ENCODE assay signal across 35 cellular contexts in genomic region chr10:114867365-114867764, GRCh38.
"Had no signal": no experiment of that assay in that cellular context is flagged by ENCODE, and none has a peak within 500 bp of the region (broad histone marks: within the 10 kb centered on the region; RNA-seq: fewer than 3 reads in every experiment).

No MANE protein-coding gene starts in this region.

- ATAC-seq: activated T-cell treated with anti-CD3 and anti-CD28 coated beads, Interleukin-2, amount 50 U/mL, for 72 hours; activated T-helper 17 cell treated with anti-CD3 and anti-CD28 coated beads, Interleukin-2, amount 50 U/mL, for 72 hours; Right ventricle myocardium inferior; SK-N-SH treated with all-trans-retinoic acid at 6 μM for 48 hours had no signal

- DNase-seq: activated B cell treated with CpG ODN at 0.5 μM for 24 hours; activated CD4-positive, alpha-beta memory T cell treated with anti-CD3 and anti-CD28 coated beads for 36 hours; activated CD4-positive, alpha-beta T cell treated with anti-CD3 and anti-CD28 coated beads for 4 hours; activated CD4-positive, alpha-beta T cell treated with anti-CD3 and anti-CD28 coated beads, Interleukin-2, amount 50 U/mL, for 1 hour; activated CD4-positive, CD25-positive, alpha-beta regulatory T cell treated with anti-CD3 and anti-CD28 coated beads, Interleukin-2, amount 50 U/mL, for 72 hours; activated CD8-positive, alpha-beta memory T cell treated with anti-CD3 and anti-CD28 coated beads, Interleukin-2, amount 50 U/mL, for 4 hours; activated effector memory CD4-positive, alpha-beta T cell treated with anti-CD3 and anti-CD28 coated beads, Interleukin-2, amount 50 U/mL, for 16 hours; activated naive CD4-positive, alpha-beta T cell; activated naive CD4-positive, alpha-beta T cell treated with anti-CD3 and anti-CD28 coated beads, Interleukin-2, amount 50 U/mL, for 16 hours; activated naive CD8-positive, alpha-beta T cell treated with anti-CD3 and anti-CD28 coated beads for 36 hours; activated T-cell treated with anti-CD3 and anti-CD28 coated beads, Interleukin-2, amount 50 U/mL, for 72 hours; amniotic stem cell; aorta; NCI-H1105; NCI-H1417 treated with DMSO at 0.1 percent for 48 hours; NCI-H187 treated with DMSO at 0.1 percent for 48 hours; NCI-H2081; NCI-H2171 treated with DMSO at 0.1 percent for 48 hours; NCI-H2227 treated with DMSO at 0.1 percent for 48 hours; NCI-H446; NCI-H510A treated with DMSO at 0.1 percent for 48 hours; NCI-H526 treated with DMSO at 0.1 percent for 48 hours; NCI-H774; Peyer's patch; RPMI8226; SIG-M5; T-helper 1 cell; T-helper 2 cell; T-helper 9 cell had no signal

- H3K27ac ChIP-seq: cardiac muscle cell, Peyer's patch, VCaP had no signal

- H3K27me3 ChIP-seq: cardiac muscle cell, Peyer's patch had no signal

- H3K27ac Mint-ChIP-seq: activated B cell treated with CpG ODN at 0.5 μM for 24 hours; activated CD4-positive, alpha-beta memory T cell treated with anti-CD3 and anti-CD28 coated beads for 36 hours; activated naive CD8-positive, alpha-beta T cell treated with anti-CD3 and anti-CD28 coated beads for 36 hours; activated T-cell treated with anti-CD3 and anti-CD28 coated beads, Interleukin-2, amount 50 U/mL, for 72 hours; activated T-helper 17 cell treated with anti-CD3 and anti-CD28 coated beads, Interleukin-2, amount 50 U/mL, for 72 hours had no signal

- H3K9me3 Mint-ChIP-seq: activated CD4-positive, alpha-beta memory T cell treated with anti-CD3 and anti-CD28 coated beads for 36 hours; activated T-cell treated with anti-CD3 and anti-CD28 coated beads, Interleukin-2, amount 50 U/mL, for 72 hours; activated T-helper 17 cell treated with anti-CD3 and anti-CD28 coated beads, Interleukin-2, amount 50 U/mL, for 72 hours; central memory CD8-positive, alpha-beta T cell had no signal

- H3K4me1 ChIP-seq: Peyer's patch had no signal

- H3K27me3 Mint-ChIP-seq: activated CD4-positive, alpha-beta memory T cell treated with anti-CD3 and anti-CD28 coated beads for 36 hours; activated T-helper 17 cell treated with anti-CD3 and anti-CD28 coated beads, Interleukin-2, amount 50 U/mL, for 72 hours had no signal

- H3K4me3 Mint-ChIP-seq: activated B cell treated with CpG ODN at 0.5 μM for 24 hours; activated CD4-positive, alpha-beta memory T cell treated with anti-CD3 and anti-CD28 coated beads for 36 hours; activated naive CD8-positive, alpha-beta T cell treated with anti-CD3 and anti-CD28 coated beads for 36 hours; activated T-cell treated with anti-CD3 and anti-CD28 coated beads, Interleukin-2, amount 50 U/mL, for 72 hours; activated T-helper 17 cell treated with anti-CD3 and anti-CD28 coated beads, Interleukin-2, amount 50 U/mL, for 72 hours; central memory CD8-positive, alpha-beta T cell had no signal

- H3K4me3 ChIP-seq: cardiac muscle cell, Peyer's patch had no signal

- H3K9me3 ChIP-seq: Peyer's patch had no signal

- H3K4me1 Mint-ChIP-seq: activated B cell treated with CpG ODN at 0.5 μM for 24 hours; activated T-helper 17 cell treated with anti-CD3 and anti-CD28 coated beads, Interleukin-2, amount 50 U/mL, for 72 hours; central memory CD8-positive, alpha-beta T cell had no signal
